10 cellular contexts compared by ENCODE assay signal in genomic region chr11:62125881-62126280, GRCh38. TPM values are rescaled to one million over a fixed set of nuclear protein-coding genes. Genes with fewer than 3 reads are reported as not detected.
DNase-seq lines count a peak whose midpoint lies in the region; TF ChIP-seq lines count a peak whose summit lies in the region.
"Had no signal": no experiment of that assay in that cellular context is flagged by ENCODE, and none has a peak within 500 bp of the region (broad histone marks: within the 10 kb centered on the region; RNA-seq: fewer than 3 reads in every experiment).

No MANE protein-coding gene starts in this region.

- POLR2A ChIA-PET in CD8-positive, alpha-beta memory T cell (lab: Charles Lee) = no interaction called here
- POLR2A ChIA-PET in activated CD4-positive, alpha-beta memory T cell treated with anti-CD3 and anti-CD28 coated beads, Interleukin-2, amount 10 ng/mL, durations not matched to agents 7 days and 5 days (lab: Charles Lee) = no interaction called here
- POLR2A ChIA-PET in HEK293T (lab: Yijun Ruan, JAX) = no interaction called here

- H3K27me3 Mint-ChIP-seq in CD8-positive, alpha-beta memory T cell = peaks cover 0 to 1% of the 10 kb centered on the region in 2 donors
- no peaks in the 10 kb centered on the region for H3K27me3 Mint-ChIP-seq in activated CD4-positive, alpha-beta memory T cell treated with anti-CD3 and anti-CD28 coated beads, Interleukin-2, amount 10 ng/mL, durations not matched to agents 7 days and 5 days
- no peaks in the 10 kb centered on the region for H3K27me3 Mint-ChIP-seq in mesothelial cell of epicardium (ENCODE audit: low read depth)

- H3K27ac ChIP-seq in CD8-positive, alpha-beta memory T cell (ENCODE audit: low read depth, low read length) = no peak overlapping the region
- H3K27ac ChIP-seq in vagina = no peak overlapping the region

- no peaks in the 10 kb centered on the region for H3K9me3 Mint-ChIP-seq in CD8-positive, alpha-beta memory T cell
- H3K9me3 Mint-ChIP-seq in activated CD4-positive, alpha-beta memory T cell treated with anti-CD3 and anti-CD28 coated beads, Interleukin-2, amount 10 ng/mL, durations not matched to agents 7 days and 5 days = no peaks in the 10 kb centered on the region
- no peaks in the 10 kb centered on the region for H3K9me3 Mint-ChIP-seq in mesothelial cell of epicardium

- H3K27ac Mint-ChIP-seq in CD8-positive, alpha-beta memory T cell = peak overlapping the region in 3 of 8 donors; percentile 51 to 87 (median 86)
- no peak overlapping the region for H3K27ac Mint-ChIP-seq in activated CD4-positive, alpha-beta memory T cell treated with anti-CD3 and anti-CD28 coated beads, Interleukin-2, amount 10 ng/mL, durations not matched to agents 7 days and 5 days
- H3K27ac Mint-ChIP-seq in mesothelial cell of epicardium = no peak overlapping the region

- no peak overlapping the region for H3K4me3 ChIP-seq in CD8-positive, alpha-beta memory T cell (ENCODE audit: low read length)
- no peak overlapping the region for H3K4me3 ChIP-seq in vagina

- H3K4me3 Mint-ChIP-seq in CD8-positive, alpha-beta memory T cell = peak overlapping the region; percentile 93 to 97 (median 95)
- H3K4me3 Mint-ChIP-seq in activated CD4-positive, alpha-beta memory T cell treated with anti-CD3 and anti-CD28 coated beads, Interleukin-2, amount 10 ng/mL, durations not matched to agents 7 days and 5 days = peak overlapping the region; percentile 93
- H3K4me3 Mint-ChIP-seq in mesothelial cell of epicardium = peak overlapping the region; percentile 97

- no peaks in the 10 kb centered on the region for H3K9me3 ChIP-seq in CD8-positive, alpha-beta memory T cell (ENCODE audit: low read length)
- H3K9me3 ChIP-seq in vagina = no peaks in the 10 kb centered on the region

- no peak for TF ChIP-seq POLR2A in vagina (IDR thresholded peaks at IDR 0.05)

- TF ChIP-seq CTCF in mesothelial cell of epicardium (IDR thresholded peaks at IDR 0.05; ENCODE audit: unreplicated experiment) = no peak
- no peak for TF ChIP-seq CTCF in vagina (IDR thresholded peaks at IDR 0.05)

- H3K36me3 Mint-ChIP-seq in CD8-positive, alpha-beta memory T cell = peaks cover 0 to 40% (median 0%) of the 10 kb centered on the region in 3 donors
- H3K36me3 Mint-ChIP-seq in activated CD4-positive, alpha-beta memory T cell treated with anti-CD3 and anti-CD28 coated beads, Interleukin-2, amount 10 ng/mL, durations not matched to agents 7 days and 5 days (ENCODE audit: low read depth) = peaks cover 55% of the 10 kb centered on the region
- no peaks in the 10 kb centered on the region for H3K36me3 Mint-ChIP-seq in mesothelial cell of epicardium

- peaks cover 19% of the 10 kb centered on the region for H3K4me1 ChIP-seq in CD8-positive, alpha-beta memory T cell (ENCODE audit: insufficient read depth, low read length)
- H3K4me1 ChIP-seq in vagina = peaks cover 21% of the 10 kb centered on the region

- no peaks in the 10 kb centered on the region for H3K27me3 ChIP-seq in CD8-positive, alpha-beta memory T cell (ENCODE audit: insufficient read depth, low read length, poor library complexity, severe bottlenecking)
- H3K27me3 ChIP-seq in vagina = no peaks in the 10 kb centered on the region

- DNase-seq in CD8-positive, alpha-beta memory T cell = no peak
- peak; percentile 48 for DNase-seq in HT1080 (ENCODE audit: low read depth)
- no peak for DNase-seq in activated CD4-positive, alpha-beta memory T cell treated with anti-CD3 and anti-CD28 coated beads, Interleukin-2, amount 10 ng/mL, durations not matched to agents 7 days and 5 days
- DNase-seq in mesothelial cell of epicardium (ENCODE audit: low spot score in 2 of 2, unreplicated experiment in 2 of 2) = no peak
- no peak for DNase-seq in superior temporal gyrus (ENCODE audit: extremely low spot score)
- no peak for DNase-seq in NOMO-1 treated with dmso at 0.1 percent for 144 hours (lab: John Stamatoyannopoulos, UW; ENCODE audit: unreplicated experiment)
- DNase-seq in HEK293T (ENCODE audit: extremely low spot score) = no peak
- no peak for DNase-seq in vagina (ENCODE audit: extremely low spot score in 2 of 2)
- DNase-seq: central memory CD4-positive, alpha-beta T cell; stimulated activated CD8-positive, alpha-beta memory T cell treated with anti-CD3 and anti-CD28 coated beads, Interleukin-4, amount 100 ng/mL, for 48 hours had no signal

- intact Hi-C loops in vagina (cut with DNase I) = no loop called here

- CTCF ChIA-PET in CD8-positive, alpha-beta memory T cell (lab: Charles Lee) = no interaction called here
- CTCF ChIA-PET in activated CD4-positive, alpha-beta memory T cell treated with anti-CD3 and anti-CD28 coated beads, Interleukin-2, amount 10 ng/mL, durations not matched to agents 7 days and 5 days (lab: Charles Lee) = interaction anchor here (3.2 kb wide), 1 partner anchor 18 kb away, joined by 11 read pairs; no protein-coding TSS in a partner anchor
- CTCF ChIA-PET in HEK293T (lab: Yijun Ruan, JAX) = no interaction called here

- H3K36me3 ChIP-seq in CD8-positive, alpha-beta memory T cell (ENCODE audit: insufficient read depth, low read length) = no peaks in the 10 kb centered on the region
- H3K36me3 ChIP-seq in vagina = peaks cover 0 to 29% of the 10 kb centered on the region in 2 donors

- H3K4me1 Mint-ChIP-seq in CD8-positive, alpha-beta memory T cell = peaks cover 30 to 41% (median 32%) of the 10 kb centered on the region in 3 donors
- H3K4me1 Mint-ChIP-seq in activated CD4-positive, alpha-beta memory T cell treated with anti-CD3 and anti-CD28 coated beads, Interleukin-2, amount 10 ng/mL, durations not matched to agents 7 days and 5 days = peaks cover 50% of the 10 kb centered on the region
- H3K4me1 Mint-ChIP-seq in mesothelial cell of epicardium = peaks cover 21% of the 10 kb centered on the region

TF ChIP-seq in HEK293T, 16 proteins besides CTCF, POLR2A, EP300 and RAD21:
- TF ChIP-seq, protein P1, sequence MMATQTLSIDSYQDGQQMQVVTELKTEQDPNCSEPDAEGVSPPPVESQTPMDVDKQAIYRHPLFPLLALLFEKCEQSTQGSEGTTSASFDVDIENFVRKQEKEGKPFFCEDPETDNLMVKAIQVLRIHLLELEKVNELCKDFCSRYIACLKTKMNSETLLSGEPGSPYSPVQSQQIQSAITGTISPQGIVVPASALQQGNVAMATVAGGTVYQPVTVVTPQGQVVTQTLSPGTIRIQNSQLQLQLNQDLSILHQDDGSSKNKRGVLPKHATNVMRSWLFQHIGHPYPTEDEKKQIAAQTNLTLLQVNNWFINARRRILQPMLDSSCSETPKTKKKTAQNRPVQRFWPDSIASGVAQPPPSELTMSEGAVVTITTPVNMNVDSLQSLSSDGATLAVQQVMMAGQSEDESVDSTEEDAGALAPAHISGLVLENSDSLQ (IDR thresholded peaks at IDR 0.05) = no peak
- TF ChIP-seq CTBP1 (IDR thresholded peaks at IDR 0.05; ENCODE audit: borderline replicate concordance) (no peak), ZNF384 (IDR thresholded peaks at IDR 0.05) (no peak), FOXA1 (IDR thresholded peaks at IDR 0.05) (no peak), FOXM1 (IDR thresholded peaks at IDR 0.05; ENCODE audit: borderline replicate concordance) (no peak), ARNT (IDR thresholded peaks at IDR 0.05) (no peak)

RNA-seq across cellular contexts. Expression of gene INCENP, which starts 2.1 kb away (rescaled TPM):
- total RNA-seq in CD8-positive, alpha-beta memory T cell = 10 to 100 TPM; 65.5 to 69.5 TPM
- 3.1 TPM for polyA plus RNA-seq in CD8-positive, alpha-beta memory T cell
- total RNA-seq in HT1080 (2014; rRNA removed; shearing (Covaris generic)) = 93.5 and 103 TPM in 2 replicates
- polyA plus RNA-seq in HT1080 (2015; cell fraction: cytosol; rRNA removed) = 26.2 and 26.5 TPM in 2 replicates
- 118 and 128 TPM in 2 replicates for polyA plus RNA-seq in HT1080 (2015; cell fraction: nucleus; rRNA removed)
- total RNA-seq in activated CD4-positive, alpha-beta memory T cell treated with anti-CD3 and anti-CD28 coated beads, Interleukin-2, amount 10 ng/mL, durations not matched to agents 7 days and 5 days = 100 to 1,000 TPM; 156 to 169 TPM
- total RNA-seq in mesothelial cell of epicardium (50.4 to 51.6 TPM (median 50.9 TPM) in 3 replicates), vagina (39.0 TPM)
